Comparison of ENCODE assay signal across 8 cellular contexts in genomic region chr14:58245562-58245961, GRCh38. TPM values are rescaled to one million over a fixed set of nuclear protein-coding genes. Genes with fewer than 3 reads are reported as not detected.
DNase-seq lines count a peak whose midpoint lies in the region; ATAC-seq and TF ChIP-seq lines count a peak whose summit lies in the region.

No MANE protein-coding gene starts in this region.

- no peak for TF ChIP-seq POLR2A in breast epithelium (IDR thresholded peaks at IDR 0.05)

- intact Hi-C loops in breast epithelium (cut with DNase I; ENCODE audit: low total_unique reads) = no loop called here

- H3K4me1 ChIP-seq in HUES64 (ENCODE audit: insufficient read depth, low read length) (peaks cover 5% of the 10 kb centered on the region; the same call in 1 of the 2 replicates), breast epithelium (peaks cover 0 to 6% of the 10 kb centered on the region in 2 donors), muscle layer of colon (ENCODE audit: insufficient read depth, low read length) (peaks cover 30% of the 10 kb centered on the region)

- H3K27me3 ChIP-seq in AG04450 (ENCODE audit: control insufficient read depth, insufficient read depth, low read length) (no peaks in the 10 kb centered on the region), HUES64 (ENCODE audit: insufficient read depth, low read length) (no peaks in the 10 kb centered on the region), breast epithelium (no peaks in the 10 kb centered on the region), muscle layer of colon (ENCODE audit: control insufficient read depth in 1 of 2, insufficient read depth in 2 of 2, low read length in 2 of 2) (no peaks in the 10 kb centered on the region)

- DNase-seq in AG04450 (ENCODE audit: low read depth, low spot score) (no peak), breast epithelium (ENCODE audit: low spot score in 2 of 2) (no peak), SKM-1 (lab: John Stamatoyannopoulos, UW; ENCODE audit: unreplicated experiment) (no peak), NCI-H1092 (lab: John Stamatoyannopoulos, UW) (no peak)

- TF ChIP-seq CTCF in AG04450 (IDR thresholded peaks at IDR 0.05; ENCODE audit: low read depth, low read length) (no peak), breast epithelium (IDR thresholded peaks at IDR 0.05) (no peak)

- H3K27ac ChIP-seq in AG04450 (ENCODE audit: low read depth, low read length) (no peak overlapping the region), HUES64 (ENCODE audit: low read depth, low read length) (peak overlapping the region; percentile 95), breast epithelium (peak overlapping the region; percentile 98), muscle layer of colon (ENCODE audit: low read depth, low read length) (peak overlapping the region; percentile 87)

- CTCF ChIA-PET in AG04450 (lab: Charles Lee) = interaction anchor here (1.8 kb wide), 1 partner anchor 138 kb away, joined by 10 read pairs; no protein-coding TSS in a partner anchor

- H3K9ac ChIP-seq in HUES64 (ENCODE audit: low read depth, low read length) (peak overlapping the region; percentile 97), muscle layer of colon (ENCODE audit: low read length) (peak overlapping the region; percentile 70)

- H3K4me3 ChIP-seq in AG04450 (ENCODE audit: low read depth, low read length) = peak overlapping the region; percentile 96
- peak overlapping the region; percentile 92 for H3K4me3 ChIP-seq in HUES64 (ENCODE audit: low read length)
- H3K4me3 ChIP-seq in breast epithelium = peak overlapping the region; percentile 87 to 95 (median 93)
- peak overlapping the region; percentile 89 to 93 for H3K4me3 ChIP-seq in muscle layer of colon (ENCODE audit: low read depth in 1 of 2, low read length in 2 of 2)

- WGBS in HUES64 = 14% methylated on average over 2 of the region's 3 CpGs

- POLR2A ChIA-PET in AG04450 (lab: Yijun Ruan, JAX) = no interaction called here

- H3K36me3 ChIP-seq in HUES64 (ENCODE audit: insufficient read depth, low read length) = peaks cover 29% of the 10 kb centered on the region
- H3K36me3 ChIP-seq in breast epithelium = no peaks in the 10 kb centered on the region
- no peaks in the 10 kb centered on the region for H3K36me3 ChIP-seq in muscle layer of colon (ENCODE audit: insufficient read depth, low read length)

- no peak for ATAC-seq in HG03135 (IDR thresholded peaks at IDR 0.05; ENCODE audit: unreplicated experiment)
- no peak for ATAC-seq in HG03432 (IDR thresholded peaks at IDR 0.05; ENCODE audit: unreplicated experiment)

- no peaks in the 10 kb centered on the region for H3K9me3 ChIP-seq in AG04450 (ENCODE audit: control insufficient read depth, insufficient read depth, low read length)
- no peaks in the 10 kb centered on the region for H3K9me3 ChIP-seq in HUES64 (ENCODE audit: insufficient read depth, low read depth, low read length)
- H3K9me3 ChIP-seq in breast epithelium = no peaks in the 10 kb centered on the region
- H3K9me3 ChIP-seq in muscle layer of colon (ENCODE audit: low read length) = no peaks in the 10 kb centered on the region

RNA-seq across cellular contexts. Expression of gene PSMA3, which starts 0.9 kb away (rescaled TPM):
- 266 and 318 TPM in 2 replicates for polyA plus RNA-seq in AG04450 (2011; rRNA removed)
- polyA minus RNA-seq in AG04450 (2011; rRNA and poly(A)+ RNA removed) = 77.6 and 99.9 TPM in 2 replicates
- polyA plus RNA-seq in HUES64 (2013, experiment 1 of 2) = 226 TPM
- polyA plus RNA-seq in HUES64 (2013, experiment 2 of 2) = 241 TPM
- 100 to 1,000 TPM in 1 of 3 donors, 10 to 100 TPM in 2; 76.2 to 113 (median 88.1) TPM for total RNA-seq in breast epithelium

RNA-seq across cellular contexts. Expression of gene ACTR10, which starts 45.6 kb away (rescaled TPM):
- polyA plus RNA-seq in AG04450 (2011; rRNA removed) = 99.9 and 142 TPM in 2 replicates
- 16.8 and 26.5 TPM in 2 replicates for polyA minus RNA-seq in AG04450 (2011; rRNA and poly(A)+ RNA removed)
- polyA plus RNA-seq in HUES64 (2013, experiment 1 of 2) = 39.0 TPM
- 50.0 TPM for polyA plus RNA-seq in HUES64 (2013, experiment 2 of 2)
- total RNA-seq in breast epithelium = 10 to 100 TPM; 42.2 to 71.4 (median 69.4) TPM

RNA-seq across cellular contexts. Expression of gene ARID4A, which starts 52.8 kb away (rescaled TPM):
- polyA plus RNA-seq in AG04450 (2011; rRNA removed) = 7.4 and 12.4 TPM in 2 replicates
- polyA minus RNA-seq in AG04450 (2011; rRNA and poly(A)+ RNA removed) = 14.8 and 22.4 TPM in 2 replicates
- 7.3 TPM for polyA plus RNA-seq in HUES64 (2013, experiment 1 of 2)
- polyA plus RNA-seq in HUES64 (2013, experiment 2 of 2) = 8.1 TPM
- 10 to 100 TPM; 24.6 to 33.1 (median 28.0) TPM for total RNA-seq in breast epithelium
